In genomic region chr12:53427905-53428594, GRCh38 we compare ENCODE assay signal across 9 cellular contexts. TPM values are rescaled to one million over a fixed set of nuclear protein-coding genes. Genes with fewer than 3 reads are reported as not detected.
DNase-seq lines count a peak whose midpoint lies in the region; ATAC-seq and TF ChIP-seq lines count a peak whose summit lies in the region.
"Had no signal": no experiment of that assay in that cellular context is flagged by ENCODE, and none has a peak within 500 bp of the region (broad histone marks: within the 10 kb centered on the region; RNA-seq: fewer than 3 reads in every experiment).

No MANE protein-coding gene starts in this region.

- no peak for DNase-seq in CD4-positive, alpha-beta memory T cell
- DNase-seq in IMR-90 (peak; percentile 97), amniotic stem cell (lab: John Stamatoyannopoulos, UW) (peak; percentile 77), omental fat pad (ENCODE audit: low spot score) (no peak), vagina (ENCODE audit: extremely low spot score in 2 of 2) (no peak), NCI-H2107 (lab: John Stamatoyannopoulos, UW) (no peak), osteocyte (ENCODE audit: extremely low spot score, unreplicated experiment) (no peak)
- DNase-seq: NCI-H774 had no signal

- H2BK20ac ChIP-seq in IMR-90 (ENCODE audit: low read depth, low read length): no peak overlapping the region

- H3K27me3 Mint-ChIP-seq in CD4-positive, alpha-beta memory T cell: no peaks in the 10 kb centered on the region
- no peaks in the 10 kb centered on the region for H3K27me3 Mint-ChIP-seq in osteocyte (ENCODE audit: unreplicated experiment)

- H3K9ac ChIP-seq in IMR-90 (ENCODE audit: low read depth, low read length): no peak overlapping the region

- H3K79me1 ChIP-seq in IMR-90 (ENCODE audit: low read depth in 1 of 2, low read length in 2 of 2): no peaks in the 10 kb centered on the region

- no peak overlapping the region for H3K4me3 Mint-ChIP-seq in CD4-positive, alpha-beta memory T cell
- no peak overlapping the region for H3K4me3 Mint-ChIP-seq in osteocyte (ENCODE audit: unreplicated experiment)

- H3K27ac Mint-ChIP-seq in CD4-positive, alpha-beta memory T cell: peak overlapping the region in 5 of 7 donors; percentile 1 to 53 (median 36)
- no peak overlapping the region for H3K27ac Mint-ChIP-seq in osteocyte (ENCODE audit: unreplicated experiment)

- H2BK5ac ChIP-seq in IMR-90 (ENCODE audit: low read depth, low read length, poor library complexity, severe bottlenecking): no peak overlapping the region

- intact Hi-C loops in CD4-positive, alpha-beta memory T cell (cut with micrococcal nuclease): no loop called here
- intact Hi-C loops in IMR-90 (cut with micrococcal nuclease) (no loop called here), vagina (cut with DNase I) (no loop called here)

- in situ Hi-C loops in IMR-90 (cut with MboI; ENCODE audit: low sequenced_read_pairs): no loop called here

- no peaks in the 10 kb centered on the region for H3K9me3 Mint-ChIP-seq in CD4-positive, alpha-beta memory T cell
- H3K9me3 Mint-ChIP-seq in osteocyte (ENCODE audit: unreplicated experiment): no peaks in the 10 kb centered on the region

- peaks cover 0 to 1% (median 0%) of the 10 kb centered on the region in 4 donors for H3K4me1 Mint-ChIP-seq in CD4-positive, alpha-beta memory T cell
- H3K4me1 Mint-ChIP-seq in osteocyte (ENCODE audit: unreplicated experiment): no peaks in the 10 kb centered on the region

- TF ChIP-seq CTCF in IMR-90 (conservative IDR thresholded peaks at IDR 0.05; ENCODE audit: low read depth, low read length): no peak
- no peak for TF ChIP-seq CTCF in omental fat pad (IDR thresholded peaks at IDR 0.05)
- no peak for TF ChIP-seq CTCF in vagina (IDR thresholded peaks at IDR 0.05)
- no peak for TF ChIP-seq CTCF in osteocyte (IDR thresholded peaks at IDR 0.05)

- peaks cover 18% of the 10 kb centered on the region; the same call in 1 of the 2 replicates for H3K9me1 ChIP-seq in IMR-90 (ENCODE audit: insufficient read depth, low read length)

- H2AK5ac ChIP-seq in IMR-90 (ENCODE audit: low read depth, low read length): no peak overlapping the region

- no peak overlapping the region for H3K14ac ChIP-seq in IMR-90 (replicated peaks; ENCODE audit: low read depth, low read length)

- H2BK15ac ChIP-seq in IMR-90 (ENCODE audit: low read depth, low read length): no peak overlapping the region

- H3K4me1 ChIP-seq in CD4-positive, alpha-beta memory T cell (ENCODE audit: insufficient read depth, low read length): no peaks in the 10 kb centered on the region
- peaks cover 5% of the 10 kb centered on the region; the same call in 1 of the 2 replicates for H3K4me1 ChIP-seq in IMR-90 (ENCODE audit: control insufficient read depth, insufficient read depth, low read length)
- H3K4me1 ChIP-seq in vagina: no peaks in the 10 kb centered on the region

- POLR2A ChIA-PET in CD4-positive, alpha-beta memory T cell (lab: Charles Lee; ENCODE audit: partially characterized antibody): interaction anchor here (1.5 kb wide), 1 partner anchor 107 kb away, joined by 5 read pairs; the partner anchor contains the start of gene AAAS
- POLR2A ChIA-PET in IMR-90 (lab: Charles Lee; ENCODE audit: unreplicated experiment): no interaction called here

- dilution Hi-C loops in IMR-90 (cut with HindIII; ENCODE audit: low sequenced_read_pairs, unreplicated experiment): no loop called here

- no peaks in the 10 kb centered on the region for H3K36me3 Mint-ChIP-seq in CD4-positive, alpha-beta memory T cell
- no peaks in the 10 kb centered on the region for H3K36me3 Mint-ChIP-seq in osteocyte (ENCODE audit: unreplicated experiment)

- ATAC-seq in IMR-90 (ENCODE audit: low read depth) (peak; percentile 88), omental fat pad (ENCODE audit: low FRiP score) (peak; percentile 90), HG03521 (IDR thresholded peaks at IDR 0.05; ENCODE audit: unreplicated experiment) (no peak)

- WGBS in IMR-90 (ENCODE audit: extremely low coverage in 2 of 2, insufficient read length in 1 of 2), 2 experiments: no CpG with 5 or more reads among the region's 7 CpGs

- TF ChIP-seq POLR2A in IMR-90 (IDR thresholded peaks at IDR 0.05; ENCODE audit: low read depth, low read length): no peak
- no peak for TF ChIP-seq POLR2A in vagina (IDR thresholded peaks at IDR 0.05)

- no peaks in the 10 kb centered on the region for H3K27me3 ChIP-seq in CD4-positive, alpha-beta memory T cell (ENCODE audit: insufficient read depth, low read length)
- H3K27me3 ChIP-seq in IMR-90 (ENCODE audit: control insufficient read depth, insufficient read depth, low read length) (peaks cover 10% of the 10 kb centered on the region; the same call in 1 of the 2 replicates), vagina (no peaks in the 10 kb centered on the region)

- H2AFZ ChIP-seq in IMR-90 (replicated peaks; ENCODE audit: low read length, poor library complexity): no peak overlapping the region

- H3K27ac ChIP-seq in CD4-positive, alpha-beta memory T cell (ENCODE audit: low read depth, low read length): no peak overlapping the region
- no peak overlapping the region for H3K27ac ChIP-seq in IMR-90 (ENCODE audit: insufficient read depth, low read length)
- H3K27ac ChIP-seq in vagina: no peak overlapping the region

- H3K56ac ChIP-seq in IMR-90 (ENCODE audit: extremely low read depth, insufficient read depth, low read length): no peak overlapping the region

- H4K5ac ChIP-seq in IMR-90 (ENCODE audit: low read depth, low read length): no peak overlapping the region

- BruUV-seq in IMR-90 (replicated peaks; lab: Mats Ljungman, UMichigan): no TSS peak

- TF ChIP-seq RAD21 in IMR-90 (IDR thresholded peaks at IDR 0.05; ENCODE audit: low read length): no peak

- H3K23ac ChIP-seq in IMR-90 (ENCODE audit: low read depth, low read length): no peak overlapping the region

- no peak overlapping the region for H2AK9ac ChIP-seq in IMR-90 (replicated peaks; ENCODE audit: low read depth, low read length, poor library complexity)

- H3K36me3 ChIP-seq in CD4-positive, alpha-beta memory T cell (ENCODE audit: insufficient read depth, low read length): no peaks in the 10 kb centered on the region
- H3K36me3 ChIP-seq in IMR-90 (ENCODE audit: control insufficient read depth, insufficient read depth, low read length) (no peaks in the 10 kb centered on the region), vagina (no peaks in the 10 kb centered on the region)

- H3K4ac ChIP-seq in IMR-90 (ENCODE audit: low read depth, low read length): 0 out of 2 replicates have a peak overlapping the region, but pooled peaks have one; percentile 6

- CTCF ChIA-PET in CD4-positive, alpha-beta memory T cell (lab: Charles Lee; ENCODE audit: partially characterized antibody): interaction anchor here (1.0 to 1.3 kb wide), 3 partner anchors 76 to 83 kb away, joined by 3 read pairs; no protein-coding TSS in a partner anchor
- CTCF ChIA-PET in IMR-90 (lab: Yijun Ruan, JAX): interaction anchor here (2.0 kb wide), 1 partner anchor 75 kb away, joined by 13 read pairs; no protein-coding TSS in a partner anchor

- peaks cover 6% of the 10 kb centered on the region for H4K20me1 ChIP-seq in IMR-90 (ENCODE audit: insufficient read depth, low read length)

- H4K8ac ChIP-seq in IMR-90 (ENCODE audit: low read depth in 2 of 2, low read length in 2 of 2): no peak overlapping the region

- H4K91ac ChIP-seq in IMR-90 (ENCODE audit: insufficient read depth, low read depth, low read length): no peak overlapping the region

- no peak overlapping the region for H3K4me2 ChIP-seq in IMR-90 (ENCODE audit: low read depth, low read length)

- H3K18ac ChIP-seq in IMR-90 (ENCODE audit: low read depth, low read length): no peak overlapping the region

- H3K4me3 ChIP-seq in CD4-positive, alpha-beta memory T cell (ENCODE audit: low read length in 2 of 2): no peak overlapping the region
- H3K4me3 ChIP-seq in IMR-90 (ENCODE audit: insufficient read depth, low read depth, low read length): no peak overlapping the region
- no peak overlapping the region for H3K4me3 ChIP-seq in vagina

- no peaks in the 10 kb centered on the region for H3K9me3 ChIP-seq in CD4-positive, alpha-beta memory T cell (ENCODE audit: control insufficient read depth in 1 of 2, low read length in 2 of 2)
- H3K9me3 ChIP-seq in IMR-90 (ENCODE audit: control insufficient read depth, insufficient read depth, low read length) (no peaks in the 10 kb centered on the region), vagina (no peaks in the 10 kb centered on the region)

- no peak overlapping the region for H2BK120ac ChIP-seq in IMR-90 (ENCODE audit: low read depth, low read length)

RNA-seq across cellular contexts. Expression of gene AMHR2, which starts 4.4 kb away (rescaled TPM):
- total RNA-seq in CD4-positive, alpha-beta memory T cell: not detected
- polyA plus RNA-seq in CD4-positive, alpha-beta memory T cell: not detected
- total RNA-seq in IMR-90 (2012; rRNA removed) (not detected in 2 replicates), omental fat pad (1 to 10 TPM in 1 of 4 donors, not detected in 3; 1.3 TPM), vagina (1.2 TPM), osteocyte (not detected in 2 replicates)
- not detected in 2 replicates for polyA plus RNA-seq in IMR-90 (2012; rRNA removed)
- not detected in 2 replicates for polyA plus RNA-seq in IMR-90 (2012; cell fraction: cytosol; rRNA removed)
- polyA plus RNA-seq in IMR-90 (2012; cell fraction: nucleus; rRNA removed; ENCODE audit: low replicate concordance): 0.04 TPM in 1 of 2 replicates, not detected in the other

RNA-seq across cellular contexts. Expression of gene PRR13, which starts 13.5 kb away (rescaled TPM):
- total RNA-seq in CD4-positive, alpha-beta memory T cell: 100 to 1,000 TPM; 242 to 247 TPM
- polyA plus RNA-seq in CD4-positive, alpha-beta memory T cell: 100 to 1,000 TPM; 545 to 843 TPM
- total RNA-seq in IMR-90 (2012; rRNA removed) (25.5 and 31.4 TPM in 2 replicates), omental fat pad (10 to 100 TPM; 42.9 to 72.6 (median 60.4) TPM), vagina (54.0 TPM), osteocyte (102 and 105 TPM in 2 replicates)
- polyA plus RNA-seq in IMR-90 (2012; rRNA removed): 95.7 and 114 TPM in 2 replicates
- polyA plus RNA-seq in IMR-90 (2012; cell fraction: cytosol; rRNA removed): 64.4 and 67.7 TPM in 2 replicates
- polyA plus RNA-seq in IMR-90 (2012; cell fraction: nucleus; rRNA removed; ENCODE audit: low replicate concordance): 27.8 and 46.6 TPM in 2 replicates

RNA-seq across cellular contexts. Expression of gene PCBP2, which starts 23.9 kb away (rescaled TPM):
- total RNA-seq in CD4-positive, alpha-beta memory T cell: 100 to 1,000 TPM; 848 to 858 TPM
- polyA plus RNA-seq in CD4-positive, alpha-beta memory T cell: 100 to 1,000 TPM in 1 of 2 donors, 10 to 100 TPM in 1; 88.0 to 118 TPM
- total RNA-seq in IMR-90 (2012; rRNA removed) (190 and 198 TPM in 2 replicates), omental fat pad (100 to 1,000 TPM; 498 to 666 (median 531) TPM), vagina (488 TPM), osteocyte (984 and 1,015 TPM in 2 replicates)
- polyA plus RNA-seq in IMR-90 (2012; rRNA removed): 409 and 586 TPM in 2 replicates
- polyA plus RNA-seq in IMR-90 (2012; cell fraction: cytosol; rRNA removed): 248 and 496 TPM in 2 replicates
- polyA plus RNA-seq in IMR-90 (2012; cell fraction: nucleus; rRNA removed; ENCODE audit: low replicate concordance): 390 and 761 TPM in 2 replicates

RNA-seq across cellular contexts. Expression of gene SP1, which starts 48.1 kb away (rescaled TPM):
- total RNA-seq in CD4-positive, alpha-beta memory T cell: 100 to 1,000 TPM; 109 to 110 TPM
- polyA plus RNA-seq in CD4-positive, alpha-beta memory T cell: 10 to 100 TPM in 1 of 2 donors, 1 to 10 TPM in 1; 4.3 to 10.6 TPM
- total RNA-seq in IMR-90 (2012; rRNA removed) (45.0 and 53.6 TPM in 2 replicates), omental fat pad (10 to 100 TPM; 53.1 to 73.8 (median 62.2) TPM), vagina (76.1 TPM), osteocyte (77.0 and 83.3 TPM in 2 replicates)
- 19.7 and 21.2 TPM in 2 replicates for polyA plus RNA-seq in IMR-90 (2012; rRNA removed)
- polyA plus RNA-seq in IMR-90 (2012; cell fraction: cytosol; rRNA removed): 4.3 and 9.9 TPM in 2 replicates
- 24.6 and 42.1 TPM in 2 replicates for polyA plus RNA-seq in IMR-90 (2012; cell fraction: nucleus; rRNA removed; ENCODE audit: low replicate concordance)

Comparison
In these comparisons a context has a peak if more than half of its experiments do, and no peak if none do; other contexts are left out.
1. DNase-seq: peak in IMR-90 (single experiment) and amniotic stem cell (single experiment); none in CD4-positive, alpha-beta memory T cell (0 of 5), omental fat pad (single experiment), vagina (0 of 2), NCI-H2107 (single experiment) and osteocyte (single experiment).